7 cellular contexts compared by ENCODE assay signal in the genomic region with DNA sequence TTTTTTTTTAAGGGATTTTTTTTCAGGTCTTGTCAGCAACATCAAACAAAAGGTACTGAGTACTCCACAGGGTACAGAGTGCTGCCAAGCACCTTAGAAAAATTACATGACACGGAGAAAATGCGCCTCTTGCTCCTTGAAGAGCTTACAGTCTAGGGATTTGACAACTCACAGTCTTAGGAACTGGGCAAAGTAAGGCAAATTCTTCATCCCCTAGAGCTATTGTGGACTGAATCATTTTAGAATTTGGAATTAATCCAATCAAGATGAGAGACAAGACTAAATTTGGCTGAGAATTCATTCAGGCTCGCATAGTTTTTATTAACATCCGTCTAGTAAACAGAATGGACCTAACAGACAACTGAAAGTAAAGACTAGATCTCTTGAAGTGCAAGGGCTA. TPM values are rescaled to one million over a fixed set of nuclear protein-coding genes. Genes with fewer than 3 reads are reported as not detected.
DNase-seq lines count a peak whose midpoint lies in the region; ATAC-seq, FAIRE-seq and TF ChIP-seq lines count a peak whose summit lies in the region.
"Not testable (repeated sequence)": the region's sequence is repeated elsewhere in the genome, so short reads cannot be mapped to it uniquely, and the experiment has no call there.

No MANE protein-coding gene starts in this region.

- H3K79me2 ChIP-seq in GM12878 (ENCODE audit: control insufficient read depth, insufficient read depth, low read length) = not testable (repeated sequence)

- CTCF ChIA-PET in CD4-positive, alpha-beta T cell (lab: Charles Lee); GM12878 (lab: Yijun Ruan, JAX): not testable (repeated sequence)

- POLR2A ChIA-PET in CD4-positive, alpha-beta T cell (lab: Charles Lee) = not testable (repeated sequence)
- POLR2A ChIA-PET in GM12878 (lab: Charles Lee) = interaction anchor here (0.6 kb wide), 1 partner anchor 1202 kb away, joined by 4 read pairs; no protein-coding TSS in a partner anchor

- H3K27ac ChIP-seq in CD4-positive, alpha-beta T cell (ENCODE audit: low read depth, low read length); GM12878 (ENCODE audit: control insufficient read depth, insufficient read depth); foreskin keratinocyte; pancreas: not testable (repeated sequence)

- H4K20me1 ChIP-seq in GM12878 (ENCODE audit: control insufficient read depth, insufficient read depth) = not testable (repeated sequence)

- not testable (repeated sequence) for H3K27me3 Mint-ChIP-seq in CD4-positive, alpha-beta T cell; HFFc6 (ENCODE audit: insufficient read depth)

- BruUV-seq in GM12878 (replicated peaks; lab: Mats Ljungman, UMichigan) = not testable (repeated sequence)

- not testable (repeated sequence) for TF ChIP-seq CTCF in CD4-positive, alpha-beta T cell (IDR thresholded peaks at IDR 0.05); HFFc6 (IDR thresholded peaks at IDR 0.05); GM12878 (IDR thresholded peaks at IDR 0.05 in 2 of 3, conservative IDR thresholded peaks at IDR 0.05 in 1 of 3; ENCODE audit: control insufficient read depth in 2 of 3, extremely low read depth in 1 of 3, insufficient read depth in 1 of 3, low read depth in 3 of 3, low read length in 3 of 3); foreskin keratinocyte (conservative IDR thresholded peaks at IDR 0.05); pancreas (IDR thresholded peaks at IDR 0.05)

- H3K36me3 ChIP-seq in GM12878 (ENCODE audit: control insufficient read depth in 2 of 2, insufficient read depth in 2 of 2, low read length in 1 of 2) = peaks cover 2 to 31% of the 10 kb centered on the region in 2 experiments
- peaks cover 5 to 48% (median 22%) of the 10 kb centered on the region in 3 donors for H3K36me3 ChIP-seq in pancreas

- peak overlapping the region; percentile 55 for H3K27ac Mint-ChIP-seq in CD4-positive, alpha-beta T cell
- H3K27ac Mint-ChIP-seq in HFFc6 = peak overlapping the region; percentile 40

- in situ Hi-C loops in GM12878 (cut with MboI) = not testable (repeated sequence)

- not testable (repeated sequence) for H3K9me3 ChIP-seq in CD4-positive, alpha-beta T cell (ENCODE audit: control insufficient read depth, low read length); GM12878 (replicated peaks; ENCODE audit: control insufficient read depth, insufficient read depth, low read length); pancreas

- FAIRE-seq in GM12878 (lab: Jason Lieb, UNC) (peak; percentile 44), pancreas (lab: Jason Lieb, UNC) (peak; percentile 60)

- not testable (repeated sequence) for H3K4me3 ChIP-seq in GM12878, pancreas

- TF ChIP-seq RAD21 in GM12878 (IDR thresholded peaks at IDR 0.05; ENCODE audit: insufficient read depth, low read depth, low read length) = not testable (repeated sequence)

- not testable (repeated sequence) for ATAC-seq in CD4-positive, alpha-beta T cell (ENCODE audit: poor library complexity); GM12878; pancreas
- peak; percentile 71 for ATAC-seq in SK-N-SH treated with all-trans-retinoic acid at 6 μM for 48 hours
- ATAC-seq in foreskin keratinocyte = peak; percentile 27
- peak; percentile 45 for ATAC-seq in left ventricle myocardium superior

- H3K4me1 Mint-ChIP-seq in CD4-positive, alpha-beta T cell (ENCODE audit: low read depth) = peaks cover 27% of the 10 kb centered on the region
- H3K4me1 Mint-ChIP-seq in HFFc6 (ENCODE audit: low read depth) = peaks cover 39% of the 10 kb centered on the region

- RAD21 ChIA-PET in GM12878 (lab: Charles Lee; ENCODE audit: unreplicated experiment) = not testable (repeated sequence)

- H2AFZ ChIP-seq in GM12878 (ENCODE audit: control insufficient read depth, low read depth, low read length) = not testable (repeated sequence)

- no CpG with 5 or more reads among the region's 4 CpGs for WGBS in GM12878 (ENCODE audit: insufficient coverage, insufficient replicate concordance, low lambda C conversion rate, missing lambda C conversion rate)
- no CpG with 5 or more reads among the region's 4 CpGs for WGBS in pancreas, 2 donors

- not testable (repeated sequence) for TF ChIP-seq POLR2A in GM12878 (IDR thresholded peaks at IDR 0.05; ENCODE audit: low read depth, low read length)

- not testable (repeated sequence) for H3K9ac ChIP-seq in GM12878 (ENCODE audit: control insufficient read depth, insufficient read depth, low read length)

- TF ChIP-seq EP300 in GM12878 (IDR thresholded peaks at IDR 0.05; ENCODE audit: borderline replicate concordance in 1 of 2, control insufficient read depth in 1 of 2, low read depth in 2 of 2, low read length in 2 of 2) = not testable (repeated sequence)

- not testable (repeated sequence) for H3K9me3 Mint-ChIP-seq in CD4-positive, alpha-beta T cell; HFFc6

- H3K4me3 Mint-ChIP-seq in CD4-positive, alpha-beta T cell; HFFc6: not testable (repeated sequence)

- H3K4me2 ChIP-seq in GM12878 (ENCODE audit: control insufficient read depth, insufficient read depth) = not testable (repeated sequence)

- not testable (repeated sequence) for DNase-seq in CD4-positive, alpha-beta T cell; HFFc6; GM12878 (ENCODE audit: low read depth, low spot score); foreskin keratinocyte; left ventricle myocardium superior; pancreas

- intact Hi-C loops in CD4-positive, alpha-beta T cell (cut with DNase I, micrococcal nuclease); GM12878 (cut with micrococcal nuclease; ENCODE audit: unreplicated experiment); left ventricle myocardium superior (cut with micrococcal nuclease); pancreas (cut with DNase I): not testable (repeated sequence)

- H3K4me1 ChIP-seq in GM12878 (ENCODE audit: control insufficient read depth, insufficient read depth, low read length); foreskin keratinocyte; pancreas: not testable (repeated sequence)

- not testable (repeated sequence) for H3K27me3 ChIP-seq in CD4-positive, alpha-beta T cell (ENCODE audit: control insufficient read depth, insufficient read depth, low read length); GM12878 (replicated peaks in 1 of 2; ENCODE audit: control insufficient read depth in 2 of 2, insufficient read depth in 2 of 2, low read length in 1 of 2); foreskin keratinocyte; pancreas

- SMC1A ChIA-PET in GM12878 (lab: Charles Lee; ENCODE audit: uncharacterized antibody, unreplicated experiment) = interaction anchor here (0.7 to 0.8 kb wide), 2 partner anchors 10 to 52 kb away, joined by 3 to 4 read pairs; no protein-coding TSS in a partner anchor

- H3K36me3 Mint-ChIP-seq in CD4-positive, alpha-beta T cell (ENCODE audit: low read depth) = peaks cover 82% of the 10 kb centered on the region
- H3K36me3 Mint-ChIP-seq in HFFc6 (ENCODE audit: low read depth) = peaks cover 36% of the 10 kb centered on the region

RNA-seq across cellular contexts. Expression of gene AIDA, which starts 44.1 kb away (rescaled TPM):
- total RNA-seq in CD4-positive, alpha-beta T cell = 10 to 100 TPM; 23.6 to 25.1 TPM
- 100 to 1,000 TPM in 4 of 6 experiments, 10 to 100 TPM in 2; 87.1 to 112 (median 103) TPM for total RNA-seq in HFFc6 (2021; fragmentation: NEBNext Ultra II Directional; extraction: Animal tissue kit (Norgen Biotek cat#: 25700))
- 12.4 and 13.6 TPM in 2 replicates for total RNA-seq in GM12878 (2013; cell fraction: nucleolus; rRNA removed)
- total RNA-seq in GM12878 (2014; rRNA removed) (16.3 and 17.0 TPM in 2 replicates), GM12878 (2014; rRNA removed; fragmentation: Illumina TruSeq; extraction: Trizol) (12.9 and 13.9 TPM in 2 replicates), GM12878 (2021) (27.0 and 28.3 TPM in 2 replicates), foreskin keratinocyte (76.3 and 83.7 TPM in 2 replicates), left ventricle myocardium superior (52.7 TPM), pancreas (10 to 100 TPM; 20.1 to 41.9 (median 28.7) TPM)
- polyA plus RNA-seq in GM12878 (2011; ENCODE audit: low read depth) = 14.0 TPM
- polyA plus RNA-seq in GM12878 (2011; rRNA removed) (43.1 and 54.0 TPM in 2 replicates), GM12878 (2014; fragmentation: Illumina TruSeq; extraction: Trizol) (33.6 and 41.9 TPM in 2 replicates), GM12878 (2014; fragmentation: Nextera tagmentation; extraction: Ambion mirVana) (10 to 100 TPM in 1 of 2 experiments, 1 to 10 TPM in 1; 8.9 to 12.8 TPM), GM12878 (2014; rRNA removed) (20.7 and 22.2 TPM in 2 replicates), GM12878 (2016; fragmentation: Nextera tagmentation; extraction: Ambion mirVana) (10 to 100 TPM; 17.0 to 21.5 TPM), foreskin keratinocyte (47.5 and 48.8 TPM in 2 replicates), pancreas (10 to 100 TPM; 22.4 to 22.5 TPM)
- 12.5 and 16.8 TPM in 2 replicates for polyA plus RNA-seq in GM12878 (2011; cell fraction: cytosol; rRNA removed)
- 9.8 and 11.6 TPM in 2 replicates for polyA plus RNA-seq in GM12878 (2011; cell fraction: nucleus; rRNA removed)
- 19.6 and 25.4 TPM in 2 replicates for polyA plus RNA-seq in GM12878 (2012)
- polyA minus RNA-seq in GM12878 (2011; rRNA and poly(A)+ RNA removed) = 25.5 and 32.0 TPM in 2 replicates
- 16.1 and 18.7 TPM in 2 replicates for polyA minus RNA-seq in GM12878 (2011; cell fraction: cytosol; rRNA and poly(A)+ RNA removed)
- 8.3 and 11.2 TPM in 2 replicates for polyA minus RNA-seq in GM12878 (2011; cell fraction: nucleus; rRNA and poly(A)+ RNA removed)

RNA-seq across cellular contexts. Expression of gene BROX, which starts 44.2 kb away (rescaled TPM):
- 10 to 100 TPM; 51.3 to 52.3 TPM for total RNA-seq in CD4-positive, alpha-beta T cell
- 10 to 100 TPM; 61.0 to 71.0 (median 67.6) TPM for total RNA-seq in HFFc6 (2021; fragmentation: NEBNext Ultra II Directional; extraction: Animal tissue kit (Norgen Biotek cat#: 25700))
- total RNA-seq in GM12878 (2013; cell fraction: nucleolus; rRNA removed) = 23.3 and 28.3 TPM in 2 replicates
- total RNA-seq in GM12878 (2014; rRNA removed) (15.2 and 17.8 TPM in 2 replicates), GM12878 (2014; rRNA removed; fragmentation: Illumina TruSeq; extraction: Trizol) (17.5 and 18.4 TPM in 2 replicates), GM12878 (2021) (13.5 and 16.1 TPM in 2 replicates), foreskin keratinocyte (39.7 and 47.2 TPM in 2 replicates), left ventricle myocardium superior (25.4 TPM), pancreas (10 to 100 TPM; 13.6 to 30.5 (median 16.2) TPM)
- polyA plus RNA-seq in GM12878 (2011; ENCODE audit: low read depth) = 5.3 TPM
- polyA plus RNA-seq in GM12878 (2011; rRNA removed) (5.8 and 9.5 TPM in 2 replicates), GM12878 (2014; fragmentation: Illumina TruSeq; extraction: Trizol) (8.7 and 11.8 TPM in 2 replicates), GM12878 (2014; fragmentation: Nextera tagmentation; extraction: Ambion mirVana) (10 to 100 TPM; 19.4 to 42.0 TPM), GM12878 (2014; rRNA removed) (5.5 and 6.2 TPM in 2 replicates), GM12878 (2016; fragmentation: Nextera tagmentation; extraction: Ambion mirVana) (10 to 100 TPM; 20.4 to 24.1 TPM), foreskin keratinocyte (14.2 and 17.3 TPM in 2 replicates), pancreas (10 to 100 TPM in 1 of 2 donors, 1 to 10 TPM in 1; 9.8 to 10.8 TPM)
- 3.0 and 3.7 TPM in 2 replicates for polyA plus RNA-seq in GM12878 (2011; cell fraction: cytosol; rRNA removed)
- 3.6 and 5.6 TPM in 2 replicates for polyA plus RNA-seq in GM12878 (2011; cell fraction: nucleus; rRNA removed)
- 11.8 and 14.7 TPM in 2 replicates for polyA plus RNA-seq in GM12878 (2012)
- polyA minus RNA-seq in GM12878 (2011; rRNA and poly(A)+ RNA removed) = 3.7 and 5.0 TPM in 2 replicates
- polyA minus RNA-seq in GM12878 (2011; cell fraction: cytosol; rRNA and poly(A)+ RNA removed) = 4.2 and 4.7 TPM in 2 replicates
- 3.7 and 8.1 TPM in 2 replicates for polyA minus RNA-seq in GM12878 (2011; cell fraction: nucleus; rRNA and poly(A)+ RNA removed)

RNA-seq across cellular contexts. Expression of gene MIA3, which starts 50.3 kb away (rescaled TPM):
- 100 to 1,000 TPM; 123 to 135 TPM for total RNA-seq in CD4-positive, alpha-beta T cell
- 10 to 100 TPM; 55.6 to 68.3 (median 62.1) TPM for total RNA-seq in HFFc6 (2021; fragmentation: NEBNext Ultra II Directional; extraction: Animal tissue kit (Norgen Biotek cat#: 25700))
- 86.2 and 103 TPM in 2 replicates for total RNA-seq in GM12878 (2013; cell fraction: nucleolus; rRNA removed)
- 38.4 and 49.9 TPM in 2 replicates for total RNA-seq in GM12878 (2014; rRNA removed)
- 33.5 and 37.0 TPM in 2 replicates for total RNA-seq in GM12878 (2014; rRNA removed; fragmentation: Illumina TruSeq; extraction: Trizol)
- total RNA-seq in GM12878 (2021) = 28.8 and 37.0 TPM in 2 replicates
- polyA plus RNA-seq in GM12878 (2011; ENCODE audit: low read depth) = 11.6 TPM
- 23.7 and 49.0 TPM in 2 replicates for polyA plus RNA-seq in GM12878 (2011; rRNA removed)
- 48.1 and 56.5 TPM in 2 replicates for polyA plus RNA-seq in GM12878 (2011; cell fraction: cytosol; rRNA removed)
- 224 and 227 TPM in 2 replicates for polyA plus RNA-seq in GM12878 (2011; cell fraction: nucleus; rRNA removed)
- 24.0 and 26.3 TPM in 2 replicates for polyA plus RNA-seq in GM12878 (2012)
- 42.9 and 50.8 TPM in 2 replicates for polyA plus RNA-seq in GM12878 (2014; fragmentation: Illumina TruSeq; extraction: Trizol)
- polyA plus RNA-seq in GM12878 (2014; fragmentation: Nextera tagmentation; extraction: Ambion mirVana) = 10 to 100 TPM; 12.9 to 19.3 TPM
- 26.6 and 28.9 TPM in 2 replicates for polyA plus RNA-seq in GM12878 (2014; rRNA removed)
- polyA plus RNA-seq in GM12878 (2016; fragmentation: Nextera tagmentation; extraction: Ambion mirVana) = 10 to 100 TPM; 25.7 to 31.7 TPM
- 19.2 and 31.7 TPM in 2 replicates for polyA minus RNA-seq in GM12878 (2011; rRNA and poly(A)+ RNA removed)
- polyA minus RNA-seq in GM12878 (2011; cell fraction: cytosol; rRNA and poly(A)+ RNA removed) = 18.6 and 19.3 TPM in 2 replicates
- 36.0 and 52.3 TPM in 2 replicates for polyA minus RNA-seq in GM12878 (2011; cell fraction: nucleus; rRNA and poly(A)+ RNA removed)
- 42.5 and 44.1 TPM in 2 replicates for total RNA-seq in foreskin keratinocyte
- 18.2 and 20.2 TPM in 2 replicates for polyA plus RNA-seq in foreskin keratinocyte
- 65.5 TPM for total RNA-seq in left ventricle myocardium superior
- 10 to 100 TPM; 40.7 to 59.7 (median 52.3) TPM for total RNA-seq in pancreas
- 10 to 100 TPM; 26.9 to 29.8 TPM for polyA plus RNA-seq in pancreas
